In the genomic region with DNA sequence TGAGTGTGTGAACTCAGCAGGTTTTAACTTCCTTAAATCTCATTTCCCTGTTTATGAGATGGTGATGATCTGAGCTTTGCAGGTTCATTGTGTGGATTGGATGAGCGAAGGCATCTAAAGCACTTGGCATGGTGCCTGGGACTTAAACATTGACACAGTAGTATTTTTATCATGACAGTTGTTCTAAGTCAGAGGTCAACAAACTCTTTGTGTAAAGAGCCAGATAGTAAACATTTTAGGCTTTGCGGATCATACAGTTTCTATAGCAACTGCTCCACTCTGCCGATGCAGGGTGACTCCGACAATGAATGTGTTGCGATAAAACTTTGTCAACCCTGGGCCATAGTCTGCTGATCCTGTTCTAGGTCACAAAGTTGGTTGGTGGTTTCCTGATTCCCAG, we compare ENCODE assay signal across 1 cellular context.
TF ChIP-seq lines count a peak whose summit lies in the region.

No MANE protein-coding gene starts in this region.

TF ChIP-seq in HepG2, 621 proteins besides CTCF, POLR2A, EP300 and RAD21 (continued from another document and continues in another):
- TF ChIP-seq, protein P1, sequence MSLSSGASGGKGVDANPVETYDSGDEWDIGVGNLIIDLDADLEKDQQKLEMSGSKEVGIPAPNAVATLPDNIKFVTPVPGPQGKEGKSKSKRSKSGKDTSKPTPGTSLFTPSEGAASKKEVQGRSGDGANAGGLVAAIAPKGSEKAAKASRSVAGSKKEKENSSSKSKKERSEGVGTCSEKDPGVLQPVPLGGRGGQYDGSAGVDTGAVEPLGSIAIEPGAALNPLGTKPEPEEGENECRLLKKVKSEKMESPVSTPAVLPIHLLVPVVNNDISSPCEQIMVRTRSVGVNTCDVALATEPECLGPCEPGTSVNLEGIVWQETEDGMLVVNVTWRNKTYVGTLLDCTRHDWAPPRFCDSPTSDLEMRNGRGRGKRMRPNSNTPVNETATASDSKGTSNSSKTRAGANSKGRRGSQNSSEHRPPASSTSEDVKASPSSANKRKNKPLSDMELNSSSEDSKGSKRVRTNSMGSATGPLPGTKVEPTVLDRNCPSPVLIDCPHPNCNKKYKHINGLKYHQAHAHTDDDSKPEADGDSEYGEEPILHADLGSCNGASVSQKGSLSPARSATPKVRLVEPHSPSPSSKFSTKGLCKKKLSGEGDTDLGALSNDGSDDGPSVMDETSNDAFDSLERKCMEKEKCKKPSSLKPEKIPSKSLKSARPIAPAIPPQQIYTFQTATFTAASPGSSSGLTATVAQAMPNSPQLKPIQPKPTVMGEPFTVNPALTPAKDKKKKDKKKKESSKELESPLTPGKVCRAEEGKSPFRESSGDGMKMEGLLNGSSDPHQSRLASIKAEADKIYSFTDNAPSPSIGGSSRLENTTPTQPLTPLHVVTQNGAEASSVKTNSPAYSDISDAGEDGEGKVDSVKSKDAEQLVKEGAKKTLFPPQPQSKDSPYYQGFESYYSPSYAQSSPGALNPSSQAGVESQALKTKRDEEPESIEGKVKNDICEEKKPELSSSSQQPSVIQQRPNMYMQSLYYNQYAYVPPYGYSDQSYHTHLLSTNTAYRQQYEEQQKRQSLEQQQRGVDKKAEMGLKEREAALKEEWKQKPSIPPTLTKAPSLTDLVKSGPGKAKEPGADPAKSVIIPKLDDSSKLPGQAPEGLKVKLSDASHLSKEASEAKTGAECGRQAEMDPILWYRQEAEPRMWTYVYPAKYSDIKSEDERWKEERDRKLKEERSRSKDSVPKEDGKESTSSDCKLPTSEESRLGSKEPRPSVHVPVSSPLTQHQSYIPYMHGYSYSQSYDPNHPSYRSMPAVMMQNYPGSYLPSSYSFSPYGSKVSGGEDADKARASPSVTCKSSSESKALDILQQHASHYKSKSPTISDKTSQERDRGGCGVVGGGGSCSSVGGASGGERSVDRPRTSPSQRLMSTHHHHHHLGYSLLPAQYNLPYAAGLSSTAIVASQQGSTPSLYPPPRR (CRISPR knock-in tag; IDR thresholded peaks at IDR 0.05; ENCODE audit: borderline replicate concordance), result peak; percentile 90
- TF ChIP-seq ZNF572 (CRISPR knock-in tag; IDR thresholded peaks at IDR 0.05), result no peak
- no peak for TF ChIP-seq TBP (CRISPR knock-in tag; IDR thresholded peaks at IDR 0.05)
- TF ChIP-seq ZNF652 (CRISPR knock-in tag; IDR thresholded peaks at IDR 0.05; ENCODE audit: borderline replicate concordance, low read depth), result no peak
- TF ChIP-seq, protein P2, sequence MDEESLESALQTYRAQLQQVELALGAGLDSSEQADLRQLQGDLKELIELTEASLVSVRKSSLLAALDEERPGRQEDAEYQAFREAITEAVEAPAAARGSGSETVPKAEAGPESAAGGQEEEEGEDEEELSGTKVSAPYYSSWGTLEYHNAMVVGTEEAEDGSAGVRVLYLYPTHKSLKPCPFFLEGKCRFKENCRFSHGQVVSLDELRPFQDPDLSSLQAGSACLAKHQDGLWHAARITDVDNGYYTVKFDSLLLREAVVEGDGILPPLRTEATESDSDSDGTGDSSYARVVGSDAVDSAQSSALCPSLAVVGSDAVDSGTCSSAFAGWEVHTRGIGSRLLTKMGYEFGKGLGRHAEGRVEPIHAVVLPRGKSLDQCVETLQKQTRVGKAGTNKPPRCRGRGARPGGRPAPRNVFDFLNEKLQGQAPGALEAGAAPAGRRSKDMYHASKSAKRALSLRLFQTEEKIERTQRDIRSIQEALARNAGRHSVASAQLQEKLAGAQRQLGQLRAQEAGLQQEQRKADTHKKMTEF (CRISPR knock-in tag; IDR thresholded peaks at IDR 0.05), result peak; percentile 18; the same call in 1 of the 2 replicates
- no peak for TF ChIP-seq POLR2AphosphoS2 (IDR thresholded peaks at IDR 0.05; ENCODE audit: low read depth, low read length)
- TF ChIP-seq ZNF124 (CRISPR knock-in tag; IDR thresholded peaks at IDR 0.05), result no peak
- TF ChIP-seq HMGA1 (CRISPR knock-in tag; conservative IDR thresholded peaks at IDR 0.05), result no peak
- TF ChIP-seq, protein P3, sequence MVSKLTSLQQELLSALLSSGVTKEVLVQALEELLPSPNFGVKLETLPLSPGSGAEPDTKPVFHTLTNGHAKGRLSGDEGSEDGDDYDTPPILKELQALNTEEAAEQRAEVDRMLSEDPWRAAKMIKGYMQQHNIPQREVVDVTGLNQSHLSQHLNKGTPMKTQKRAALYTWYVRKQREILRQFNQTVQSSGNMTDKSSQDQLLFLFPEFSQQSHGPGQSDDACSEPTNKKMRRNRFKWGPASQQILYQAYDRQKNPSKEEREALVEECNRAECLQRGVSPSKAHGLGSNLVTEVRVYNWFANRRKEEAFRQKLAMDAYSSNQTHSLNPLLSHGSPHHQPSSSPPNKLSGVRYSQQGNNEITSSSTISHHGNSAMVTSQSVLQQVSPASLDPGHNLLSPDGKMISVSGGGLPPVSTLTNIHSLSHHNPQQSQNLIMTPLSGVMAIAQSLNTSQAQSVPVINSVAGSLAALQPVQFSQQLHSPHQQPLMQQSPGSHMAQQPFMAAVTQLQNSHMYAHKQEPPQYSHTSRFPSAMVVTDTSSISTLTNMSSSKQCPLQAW (CRISPR knock-in tag; IDR thresholded peaks at IDR 0.05), result 0 out of 2 replicates have a peak, but pooled peaks have one; percentile 32
- no peak for TF ChIP-seq CAMTA2 (CRISPR knock-in tag; IDR thresholded peaks at IDR 0.05; ENCODE audit: borderline replicate concordance)
- no peak for TF ChIP-seq EZH2 (conservative IDR thresholded peaks at IDR 0.05; ENCODE audit: low read depth, low read length)
- TF ChIP-seq SOX5 (CRISPR knock-in tag; IDR thresholded peaks at IDR 0.05; ENCODE audit: borderline replicate concordance), result peak; percentile 78; the same call in 1 of the 2 replicates
- TF ChIP-seq TBL1XR1 (IDR thresholded peaks at IDR 0.05; ENCODE audit: borderline replicate concordance, low read length, partially characterized antibody), result no peak
- TF ChIP-seq ZKSCAN5 (CRISPR knock-in tag; IDR thresholded peaks at IDR 0.05), result no peak
- no peak for TF ChIP-seq ZNF256 (CRISPR knock-in tag; conservative IDR thresholded peaks at IDR 0.05)
- TF ChIP-seq SIN3B (IDR thresholded peaks at IDR 0.05; ENCODE audit: low read length), result no peak
- TF ChIP-seq FOXO1 (CRISPR knock-in tag; IDR thresholded peaks at IDR 0.05), result no peak
- no peak for TF ChIP-seq MEF2D (CRISPR knock-in tag; IDR thresholded peaks at IDR 0.05)
- TF ChIP-seq NFIC (IDR thresholded peaks at IDR 0.05; ENCODE audit: low read length), result peak; percentile 91
- no peak for TF ChIP-seq TCF12 (IDR thresholded peaks at IDR 0.05)
- TF ChIP-seq TCF12 (CRISPR knock-in tag; IDR thresholded peaks at IDR 0.05), result no peak
- no peak for TF ChIP-seq PAWR (CRISPR knock-in tag; IDR thresholded peaks at IDR 0.05; ENCODE audit: borderline replicate concordance)
- TF ChIP-seq ZNF543 (CRISPR knock-in tag; IDR thresholded peaks at IDR 0.05), result no peak
- peak; percentile 83; the same call in 1 of the 2 replicates for TF ChIP-seq HMG20A (CRISPR knock-in tag; IDR thresholded peaks at IDR 0.05; ENCODE audit: borderline replicate concordance)
- TF ChIP-seq SIX4 (CRISPR knock-in tag; IDR thresholded peaks at IDR 0.05), result no peak
- no peak for TF ChIP-seq FOXK2 (IDR thresholded peaks at IDR 0.05)
- TF ChIP-seq, protein P4, sequence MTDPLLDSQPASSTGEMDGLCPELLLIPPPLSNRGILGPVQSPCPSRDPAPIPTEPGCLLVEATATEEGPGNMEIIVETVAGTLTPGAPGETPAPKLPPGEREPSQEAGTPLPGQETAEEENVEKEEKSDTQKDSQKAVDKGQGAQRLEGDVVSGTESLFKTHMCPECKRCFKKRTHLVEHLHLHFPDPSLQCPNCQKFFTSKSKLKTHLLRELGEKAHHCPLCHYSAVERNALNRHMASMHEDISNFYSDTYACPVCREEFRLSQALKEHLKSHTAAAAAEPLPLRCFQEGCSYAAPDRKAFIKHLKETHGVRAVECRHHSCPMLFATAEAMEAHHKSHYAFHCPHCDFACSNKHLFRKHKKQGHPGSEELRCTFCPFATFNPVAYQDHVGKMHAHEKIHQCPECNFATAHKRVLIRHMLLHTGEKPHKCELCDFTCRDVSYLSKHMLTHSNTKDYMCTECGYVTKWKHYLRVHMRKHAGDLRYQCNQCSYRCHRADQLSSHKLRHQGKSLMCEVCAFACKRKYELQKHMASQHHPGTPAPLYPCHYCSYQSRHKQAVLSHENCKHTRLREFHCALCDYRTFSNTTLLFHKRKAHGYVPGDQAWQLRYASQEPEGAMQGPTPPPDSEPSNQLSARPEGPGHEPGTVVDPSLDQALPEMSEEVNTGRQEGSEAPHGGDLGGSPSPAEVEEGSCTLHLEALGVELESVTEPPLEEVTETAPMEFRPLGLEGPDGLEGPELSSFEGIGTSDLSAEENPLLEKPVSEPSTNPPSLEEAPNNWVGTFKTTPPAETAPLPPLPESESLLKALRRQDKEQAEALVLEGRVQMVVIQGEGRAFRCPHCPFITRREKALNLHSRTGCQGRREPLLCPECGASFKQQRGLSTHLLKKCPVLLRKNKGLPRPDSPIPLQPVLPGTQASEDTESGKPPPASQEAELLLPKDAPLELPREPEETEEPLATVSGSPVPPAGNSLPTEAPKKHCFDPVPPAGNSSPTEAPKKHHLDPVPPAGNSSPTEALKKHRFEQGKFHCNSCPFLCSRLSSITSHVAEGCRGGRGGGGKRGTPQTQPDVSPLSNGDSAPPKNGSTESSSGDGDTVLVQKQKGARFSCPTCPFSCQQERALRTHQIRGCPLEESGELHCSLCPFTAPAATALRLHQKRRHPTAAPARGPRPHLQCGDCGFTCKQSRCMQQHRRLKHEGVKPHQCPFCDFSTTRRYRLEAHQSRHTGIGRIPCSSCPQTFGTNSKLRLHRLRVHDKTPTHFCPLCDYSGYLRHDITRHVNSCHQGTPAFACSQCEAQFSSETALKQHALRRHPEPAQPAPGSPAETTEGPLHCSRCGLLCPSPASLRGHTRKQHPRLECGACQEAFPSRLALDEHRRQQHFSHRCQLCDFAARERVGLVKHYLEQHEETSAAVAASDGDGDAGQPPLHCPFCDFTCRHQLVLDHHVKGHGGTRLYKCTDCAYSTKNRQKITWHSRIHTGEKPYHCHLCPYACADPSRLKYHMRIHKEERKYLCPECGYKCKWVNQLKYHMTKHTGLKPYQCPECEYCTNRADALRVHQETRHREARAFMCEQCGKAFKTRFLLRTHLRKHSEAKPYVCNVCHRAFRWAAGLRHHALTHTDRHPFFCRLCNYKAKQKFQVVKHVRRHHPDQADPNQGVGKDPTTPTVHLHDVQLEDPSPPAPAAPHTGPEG (CRISPR knock-in tag; IDR thresholded peaks at IDR 0.05), result no peak
- TF ChIP-seq FOXA1 (IDR thresholded peaks at IDR 0.05), result peak; percentile 55; the same call in 1 of the 2 replicates
- TF ChIP-seq FOXA1 (CRISPR knock-in tag; IDR thresholded peaks at IDR 0.05), result peak; percentile 83
- TF ChIP-seq ZNF549 (CRISPR knock-in tag; IDR thresholded peaks at IDR 0.05), result no peak
- no peak for TF ChIP-seq SOX6 (IDR thresholded peaks at IDR 0.05)
- TF ChIP-seq SOX6 (CRISPR knock-in tag; IDR thresholded peaks at IDR 0.05), result peak; percentile 89
- TF ChIP-seq KLF13 (CRISPR knock-in tag; IDR thresholded peaks at IDR 0.05), result no peak
- no peak for TF ChIP-seq ETV6 (CRISPR knock-in tag; conservative IDR thresholded peaks at IDR 0.05)
- TF ChIP-seq, protein P5, sequence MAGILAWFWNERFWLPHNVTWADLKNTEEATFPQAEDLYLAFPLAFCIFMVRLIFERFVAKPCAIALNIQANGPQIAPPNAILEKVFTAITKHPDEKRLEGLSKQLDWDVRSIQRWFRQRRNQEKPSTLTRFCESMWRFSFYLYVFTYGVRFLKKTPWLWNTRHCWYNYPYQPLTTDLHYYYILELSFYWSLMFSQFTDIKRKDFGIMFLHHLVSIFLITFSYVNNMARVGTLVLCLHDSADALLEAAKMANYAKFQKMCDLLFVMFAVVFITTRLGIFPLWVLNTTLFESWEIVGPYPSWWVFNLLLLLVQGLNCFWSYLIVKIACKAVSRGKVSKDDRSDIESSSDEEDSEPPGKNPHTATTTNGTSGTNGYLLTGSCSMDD (CRISPR knock-in tag; IDR thresholded peaks at IDR 0.05), result no peak
- TF ChIP-seq ZNF660 (CRISPR knock-in tag; IDR thresholded peaks at IDR 0.05; ENCODE audit: borderline replicate concordance, low read depth), result no peak
- TF ChIP-seq MIER3 (CRISPR knock-in tag; IDR thresholded peaks at IDR 0.05; ENCODE audit: borderline replicate concordance), result peak; percentile 65; the same call in 1 of the 2 replicates
- no peak for TF ChIP-seq HNRNPK (IDR thresholded peaks at IDR 0.05; ENCODE audit: low read depth, low read length, poor library complexity, severe bottlenecking)
- no peak for TF ChIP-seq ZNF546 (CRISPR knock-in tag; conservative IDR thresholded peaks at IDR 0.05)
- no peak for TF ChIP-seq NRL (CRISPR knock-in tag; IDR thresholded peaks at IDR 0.05; ENCODE audit: borderline replicate concordance)
- TF ChIP-seq, protein P6, sequence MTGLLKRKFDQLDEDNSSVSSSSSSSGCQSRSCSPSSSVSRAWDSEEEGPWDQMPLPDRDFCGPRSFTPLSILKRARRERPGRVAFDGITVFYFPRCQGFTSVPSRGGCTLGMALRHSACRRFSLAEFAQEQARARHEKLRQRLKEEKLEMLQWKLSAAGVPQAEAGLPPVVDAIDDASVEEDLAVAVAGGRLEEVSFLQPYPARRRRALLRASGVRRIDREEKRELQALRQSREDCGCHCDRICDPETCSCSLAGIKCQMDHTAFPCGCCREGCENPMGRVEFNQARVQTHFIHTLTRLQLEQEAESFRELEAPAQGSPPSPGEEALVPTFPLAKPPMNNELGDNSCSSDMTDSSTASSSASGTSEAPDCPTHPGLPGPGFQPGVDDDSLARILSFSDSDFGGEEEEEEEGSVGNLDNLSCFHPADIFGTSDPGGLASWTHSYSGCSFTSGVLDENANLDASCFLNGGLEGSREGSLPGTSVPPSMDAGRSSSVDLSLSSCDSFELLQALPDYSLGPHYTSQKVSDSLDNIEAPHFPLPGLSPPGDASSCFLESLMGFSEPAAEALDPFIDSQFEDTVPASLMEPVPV (CRISPR knock-in tag; IDR thresholded peaks at IDR 0.05), result no peak
- 0 out of 2 replicates have a peak, but pooled peaks have one; percentile 27 for TF ChIP-seq RNF2 (conservative IDR thresholded peaks at IDR 0.05; ENCODE audit: low read depth)
- TF ChIP-seq ZNF101 (CRISPR knock-in tag; IDR thresholded peaks at IDR 0.05; ENCODE audit: borderline replicate concordance, low read depth), result no peak
- TF ChIP-seq YY1 (IDR thresholded peaks at IDR 0.05; ENCODE audit: insufficient read depth, insufficient replicate concordance, low read depth, low read length), result no peak
- TF ChIP-seq, protein P7, sequence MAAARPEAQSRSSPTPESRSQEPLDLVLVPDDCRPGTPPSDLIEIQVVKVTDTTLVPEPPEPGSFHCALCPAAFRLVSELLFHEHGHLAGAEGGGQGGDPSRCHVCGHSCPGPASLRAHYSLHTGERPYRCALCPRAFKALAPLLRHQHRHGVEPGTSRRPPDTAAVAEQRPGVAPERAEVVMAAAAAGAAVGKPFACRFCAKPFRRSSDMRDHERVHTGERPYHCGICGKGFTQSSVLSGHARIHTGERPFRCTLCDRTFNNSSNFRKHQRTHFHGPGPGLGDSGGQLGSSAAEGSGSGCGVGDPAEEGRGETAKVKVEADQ (CRISPR knock-in tag; IDR thresholded peaks at IDR 0.05; ENCODE audit: borderline replicate concordance), result no peak
- TF ChIP-seq, protein P8, sequence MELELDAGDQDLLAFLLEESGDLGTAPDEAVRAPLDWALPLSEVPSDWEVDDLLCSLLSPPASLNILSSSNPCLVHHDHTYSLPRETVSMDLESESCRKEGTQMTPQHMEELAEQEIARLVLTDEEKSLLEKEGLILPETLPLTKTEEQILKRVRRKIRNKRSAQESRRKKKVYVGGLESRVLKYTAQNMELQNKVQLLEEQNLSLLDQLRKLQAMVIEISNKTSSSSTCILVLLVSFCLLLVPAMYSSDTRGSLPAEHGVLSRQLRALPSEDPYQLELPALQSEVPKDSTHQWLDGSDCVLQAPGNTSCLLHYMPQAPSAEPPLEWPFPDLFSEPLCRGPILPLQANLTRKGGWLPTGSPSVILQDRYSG (CRISPR knock-in tag; IDR thresholded peaks at IDR 0.05), result no peak
- no peak for TF ChIP-seq NCOA1 (CRISPR knock-in tag; IDR thresholded peaks at IDR 0.05)
